ENCODE assay signal across 1 cellular context in genomic region chr1:171313835-171314320, GRCh38.
TF ChIP-seq lines count a peak whose summit lies in the region.

TSS of gene FMO4 (plus strand) at chr1:171314183. CDS start at chr1:171319826, 5,643 bp downstream.

TF ChIP-seq in SK-N-SH, 30 proteins besides CTCF, POLR2A, EP300 and RAD21 (continued from another document):
- TF ChIP-seq REST (IDR thresholded peaks at IDR 0.05; ENCODE audit: low read depth, low read length), result peak; percentile 68; the same call in 1 of the 2 replicates
- TF ChIP-seq SIN3A (IDR thresholded peaks at IDR 0.05; ENCODE audit: borderline replicate concordance, low read depth, low read length), result no peak
- TF ChIP-seq TAF1 (IDR thresholded peaks at IDR 0.05; ENCODE audit: borderline replicate concordance, low read depth, low read length), result no peak
- no peak for TF ChIP-seq FOXJ3 (CRISPR knock-in tag; IDR thresholded peaks at IDR 0.05)
- TF ChIP-seq PBX3 (IDR thresholded peaks at IDR 0.05), result peak; percentile 32; the same call in 1 of the 2 replicates
- no peak for TF ChIP-seq NRF1 (IDR thresholded peaks at IDR 0.05; ENCODE audit: low read depth, low read length)
- TF ChIP-seq TCF12 (IDR thresholded peaks at IDR 0.05), result no peak
- TF ChIP-seq NFIC (IDR thresholded peaks at IDR 0.05; ENCODE audit: borderline replicate concordance), result peak; percentile 28; the same call in 1 of the 2 replicates
- no peak for TF ChIP-seq ZBTB33 (IDR thresholded peaks at IDR 0.05; ENCODE audit: borderline replicate concordance, low read depth)
